29 cellular contexts compared by ENCODE assay signal in genomic region chr1:3638676-3639075, GRCh38. TPM values are rescaled to one million over a fixed set of nuclear protein-coding genes. Genes with fewer than 3 reads are reported as not detected.
"Had no signal": no experiment of that assay in that cellular context is flagged by ENCODE, and none has a peak within 500 bp of the region (broad histone marks: within the 10 kb centered on the region; RNA-seq: fewer than 3 reads in every experiment).

No MANE protein-coding gene starts in this region.

- H3K27me3 Mint-ChIP-seq: activated naive CD4-positive, alpha-beta T cell treated with anti-CD3 and anti-CD28 coated beads, Interleukin-2, amount 10 ng/mL, durations not matched to agents 7 days and 5 days; activated naive CD8-positive, alpha-beta T cell treated with anti-CD3 and anti-CD28 coated beads, Interleukin-2, amount 10 ng/mL, durations not matched to agents 7 days and 5 days; progenitor cell of endocrine pancreas; stimulated activated naive B cell treated with anti-CD40 and anti-IgM and Interleukin-4, amounts not matched to agents 10 μg/mL and 1 μg/mL and 100 μg/mL, for 72 hours had no signal

- H3K4me1 ChIP-seq: heart right ventricle, left lung, sigmoid colon, suprapubic skin, tibial artery had no signal

- H3K9me3 ChIP-seq: heart right ventricle, left lung, neutrophil, sigmoid colon, suprapubic skin, tibial artery had no signal

- H3K4me1 Mint-ChIP-seq: activated naive CD4-positive, alpha-beta T cell treated with anti-CD3 and anti-CD28 coated beads, Interleukin-2, amount 10 ng/mL, durations not matched to agents 7 days and 5 days; activated naive CD8-positive, alpha-beta T cell treated with anti-CD3 and anti-CD28 coated beads, Interleukin-2, amount 10 ng/mL, durations not matched to agents 7 days and 5 days; endodermal cell; stimulated activated naive B cell treated with anti-CD40 and anti-IgM and Interleukin-4, amounts not matched to agents 10 μg/mL and 1 μg/mL and 100 μg/mL, for 72 hours had no signal

- H3K9me3 Mint-ChIP-seq: activated naive CD4-positive, alpha-beta T cell treated with anti-CD3 and anti-CD28 coated beads, Interleukin-2, amount 10 ng/mL, durations not matched to agents 7 days and 5 days; activated naive CD8-positive, alpha-beta T cell treated with anti-CD3 and anti-CD28 coated beads, Interleukin-2, amount 10 ng/mL, durations not matched to agents 7 days and 5 days; endodermal cell; nephron progenitor cell; stimulated activated naive B cell treated with anti-CD40 and anti-IgM and Interleukin-4, amounts not matched to agents 10 μg/mL and 1 μg/mL and 100 μg/mL, for 72 hours had no signal

- DNase-seq: activated CD4-positive, alpha-beta T cell treated with anti-CD3 and anti-CD28 coated beads for 4 hours; activated CD4-positive, alpha-beta T cell treated with anti-CD3 and anti-CD28 coated beads, Interleukin-2, amount 50 U/mL, for 4 hours; activated CD8-positive, alpha-beta memory T cell treated with anti-CD3 and anti-CD28 coated beads for 24 hours; activated gamma-delta T cell; activated naive CD4-positive, alpha-beta T cell treated with anti-CD3 and anti-CD28 coated beads, Interleukin-2, amount 10 ng/mL, durations not matched to agents 7 days and 5 days; brain microvascular endothelial cell; caudate nucleus; endodermal cell; foreskin fibroblast; heart right ventricle; mesendoderm; nephron progenitor cell; retina; sigmoid colon; small intestine; stimulated activated CD4-positive, alpha-beta T cell treated with anti-CD3 and anti-CD28 coated beads, Interleukin-1b, Interleukin-23, amount 100 ng/mL, for 48 hours; stimulated activated CD4-positive, alpha-beta T cell treated with anti-CD3 and anti-CD28 coated beads, Interleukin-4, amount 100 ng/mL, for 4 hours; stimulated activated CD8-positive, alpha-beta memory T cell treated with anti-CD3 and anti-CD28 coated beads, Interleukin-4, amount 100 ng/mL, for 48 hours; stimulated activated naive B cell treated with anti-CD40 and anti-IgM and Interleukin-4, amounts not matched to agents 10 μg/mL and 1 μg/mL and 100 μg/mL, for 72 hours; T-helper 9 cell; tibial artery had no signal

- H3K27ac Mint-ChIP-seq: activated naive CD4-positive, alpha-beta T cell treated with anti-CD3 and anti-CD28 coated beads, Interleukin-2, amount 10 ng/mL, durations not matched to agents 7 days and 5 days; activated naive CD8-positive, alpha-beta T cell treated with anti-CD3 and anti-CD28 coated beads, Interleukin-2, amount 10 ng/mL, durations not matched to agents 7 days and 5 days; endodermal cell; nephron progenitor cell; progenitor cell of endocrine pancreas; stimulated activated naive B cell treated with anti-CD40 and anti-IgM and Interleukin-4, amounts not matched to agents 10 μg/mL and 1 μg/mL and 100 μg/mL, for 72 hours had no signal

- ATAC-seq: heart right ventricle; left lung; stimulated activated naive B cell treated with anti-CD40 and anti-IgM and Interleukin-4, amounts not matched to agents 10 μg/mL and 1 μg/mL and 100 μg/mL, for 72 hours had no signal

- H3K4me3 ChIP-seq: heart right ventricle, left lung, lung, sigmoid colon, suprapubic skin, tibial artery had no signal

- H3K27ac ChIP-seq: brain microvascular endothelial cell, heart right ventricle, left lung, neutrophil, sigmoid colon, suprapubic skin, tibial artery, VCaP had no signal

- H3K4me3 Mint-ChIP-seq: activated naive CD4-positive, alpha-beta T cell treated with anti-CD3 and anti-CD28 coated beads, Interleukin-2, amount 10 ng/mL, durations not matched to agents 7 days and 5 days; activated naive CD8-positive, alpha-beta T cell treated with anti-CD3 and anti-CD28 coated beads, Interleukin-2, amount 10 ng/mL, durations not matched to agents 7 days and 5 days; endodermal cell; nephron progenitor cell; stimulated activated naive B cell treated with anti-CD40 and anti-IgM and Interleukin-4, amounts not matched to agents 10 μg/mL and 1 μg/mL and 100 μg/mL, for 72 hours had no signal

- H3K27me3 ChIP-seq: brain microvascular endothelial cell, heart right ventricle, left lung, neutrophil, sigmoid colon, suprapubic skin, tibial artery had no signal

RNA-seq across cellular contexts. Expression of gene TP73, which starts 13.6 kb away (rescaled TPM):
- total RNA-seq: mononuclear cell, sigmoid colon had no signal
